Comparison of ENCODE assay signal across 17 cellular contexts in the genomic region with DNA sequence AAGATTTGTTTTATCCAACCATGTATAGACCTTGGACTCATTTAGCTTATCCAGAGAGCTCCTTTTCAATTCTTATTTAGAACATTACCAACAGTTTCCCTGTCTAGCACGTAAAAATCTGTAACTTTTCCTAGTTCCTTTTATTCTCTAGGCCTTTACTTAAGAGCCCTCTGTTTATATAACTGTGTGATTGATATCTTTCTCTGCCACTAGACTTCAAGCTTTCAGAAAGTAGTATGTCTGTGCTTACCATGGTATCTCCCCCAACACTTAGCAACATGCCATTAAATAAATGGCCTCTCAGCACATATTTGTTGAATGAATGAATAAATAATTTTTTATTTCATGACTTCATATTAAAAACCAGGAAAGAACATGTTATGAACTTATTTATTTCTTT.
DNase-seq lines count a peak whose midpoint lies in the region; ATAC-seq and TF ChIP-seq lines count a peak whose summit lies in the region.
"Had no signal": no experiment of that assay in that cellular context is flagged by ENCODE, and none has a peak within 500 bp of the region (broad histone marks: within the 10 kb centered on the region; RNA-seq: fewer than 3 reads in every experiment).

No MANE protein-coding gene starts in this region.

- no peak for TF ChIP-seq RAD21 in SK-N-SH (IDR thresholded peaks at IDR 0.05; ENCODE audit: low read length)

- H3K9ac ChIP-seq in SK-N-SH, result no peak overlapping the region
- H3K9ac ChIP-seq in SK-N-MC (ENCODE audit: insufficient read length), result peak overlapping the region; percentile 27
- H3K9ac ChIP-seq: BLaER1, GM23248 had no signal

- WGBS in SK-N-SH (ENCODE audit: low lambda C conversion rate), result 85% methylated on average over 1 of the region's 1 CpG
- WGBS in spleen, 5 donors, result 83 to 95% (median 91%) methylated on average over 1 of the region's 1 CpG
- 48 to 100% methylated on average over 1 of the region's 1 CpG for WGBS in gastroesophageal sphincter (ENCODE audit: low coverage in 1 of 2), 2 donors
- 71 to 81% methylated on average over 1 of the region's 1 CpG for WGBS in transverse colon (ENCODE audit: low coverage in 1 of 2), 2 donors

- H3K4me3 ChIP-seq in SK-N-SH (ENCODE audit: low read depth in 2 of 2, low read length in 1 of 2) (no peak overlapping the region), SK-N-MC (peak overlapping the region; percentile 53), spleen (no peak overlapping the region), gastroesophageal sphincter (no peak overlapping the region), transverse colon (no peak overlapping the region)
- H3K4me3 ChIP-seq: BLaER1, GM23248 had no signal

- peaks cover 15% of the 10 kb centered on the region for H3F3A ChIP-seq in SK-N-SH (replicated peaks; ENCODE audit: insufficient read depth)

- TF ChIP-seq CTCF in SK-N-SH (IDR thresholded peaks at IDR 0.05) (no peak), spleen (IDR thresholded peaks at IDR 0.05 in 8 of 11, conservative IDR thresholded peaks at IDR 0.05 in 3 of 11) (no peak), gastroesophageal sphincter (IDR thresholded peaks at IDR 0.05) (no peak), transverse colon (IDR thresholded peaks at IDR 0.05) (no peak)

- H3K27ac ChIP-seq in SK-N-SH (ENCODE audit: low read depth in 2 of 2, low read length in 1 of 2) (peak overlapping the region in 1 of 2 experiments; percentile 41; a peak in 2 of 4 replicates), SK-N-MC (peak overlapping the region; percentile 97), spleen (no peak overlapping the region), gastroesophageal sphincter (no peak overlapping the region), transverse colon (no peak overlapping the region)
- H3K27ac ChIP-seq: BLaER1, GM23248 had no signal

- H3K4me1 ChIP-seq in SK-N-SH (ENCODE audit: control insufficient read depth in 1 of 2, insufficient read depth in 2 of 2, low read depth in 1 of 2, low read length in 1 of 2) (peaks cover 11 to 14% of the 10 kb centered on the region in 2 experiments; a peak in 3 of 4 replicates), spleen (no peaks in the 10 kb centered on the region), gastroesophageal sphincter (no peaks in the 10 kb centered on the region), transverse colon (no peaks in the 10 kb centered on the region)
- H3K4me1 ChIP-seq: BLaER1 had no signal

- H3K36me3 ChIP-seq in SK-N-SH (replicated peaks in 1 of 2; ENCODE audit: control insufficient read depth in 1 of 2, insufficient read depth in 2 of 2, low read length in 1 of 2), result peaks cover 2 to 50% of the 10 kb centered on the region in 2 experiments
- peaks cover 77% of the 10 kb centered on the region for H3K36me3 ChIP-seq in SK-N-MC (ENCODE audit: insufficient read depth, low read length)
- peaks cover 0 to 6% (median 1%) of the 10 kb centered on the region in 6 donors for H3K36me3 ChIP-seq in spleen
- H3K36me3 ChIP-seq in gastroesophageal sphincter, result no peaks in the 10 kb centered on the region
- no peaks in the 10 kb centered on the region for H3K36me3 ChIP-seq in transverse colon

- in situ Hi-C loops in transverse colon (cut with MboI; ENCODE audit: low pct_ligation_motif_present in 1 of 4, low pct_unique_long_range_greater_than_20kb in 1 of 4, low sequenced_read_pairs in 3 of 4), result no loop called here

- CTCF ChIA-PET in SK-N-SH (lab: Yijun Ruan, JAX), result interaction anchor here (0.9 to 1.4 kb wide), 2 partner anchors 14 to 54 kb away, joined by 4 read pairs; no protein-coding TSS in a partner anchor

- intact Hi-C loops in spleen (cut with DNase I; ENCODE audit: low total_unique reads) (no loop called here), transverse colon (cut with DNase I; ENCODE audit: low total_unique reads) (no loop called here)

- H3K79me2 ChIP-seq in SK-N-SH (ENCODE audit: insufficient read depth), result no peaks in the 10 kb centered on the region

- H3K4me2 ChIP-seq in SK-N-SH, result no peak overlapping the region
- H3K4me2 ChIP-seq: BLaER1 had no signal

- H4K20me1 ChIP-seq in SK-N-SH (ENCODE audit: insufficient read depth), result no peaks in the 10 kb centered on the region
- H4K20me1 ChIP-seq: BLaER1 had no signal

- H3K27me3 ChIP-seq in SK-N-SH (ENCODE audit: insufficient read depth) (no peaks in the 10 kb centered on the region), spleen (replicated peaks in 1 of 7) (no peaks in the 10 kb centered on the region), gastroesophageal sphincter (no peaks in the 10 kb centered on the region), transverse colon (no peaks in the 10 kb centered on the region)
- H3K27me3 ChIP-seq: BLaER1 had no signal

- ATAC-seq in SK-N-SH treated with all-trans-retinoic acid at 6 μM for 48 hours (peak; percentile 30; the same call in 2 of the 3 replicates), gastroesophageal sphincter (no peak)
- ATAC-seq: CD8-positive, alpha-beta T cell; Panc1 had no signal

- POLR2A ChIA-PET in SK-N-SH (lab: Yijun Ruan, JAX), result no interaction called here

- H3K9me2 ChIP-seq in SK-N-SH, result no peaks in the 10 kb centered on the region

- TF ChIP-seq POLR2A in spleen (IDR thresholded peaks at IDR 0.05) (no peak), gastroesophageal sphincter (IDR thresholded peaks at IDR 0.05) (no peak), transverse colon (IDR thresholded peaks at IDR 0.05) (no peak)

- TF ChIP-seq EP300 in SK-N-SH (IDR thresholded peaks at IDR 0.05; ENCODE audit: borderline replicate concordance in 1 of 2, low read depth in 1 of 2, low read length in 1 of 2), result no peak
- TF ChIP-seq EP300 in gastroesophageal sphincter (IDR thresholded peaks at IDR 0.05), result no peak
- TF ChIP-seq EP300 in transverse colon (IDR thresholded peaks at IDR 0.05; ENCODE audit: low read depth), result no peak

- DNase-seq in SK-N-SH, result no peak
- no peak for DNase-seq in SK-N-MC (ENCODE audit: low read depth, low spot score)
- peak; percentile 22 for DNase-seq in fibroblast of peridontal ligament (ENCODE audit: extremely low read depth)
- DNase-seq in spleen, result no peak
- DNase-seq in transverse colon, result no peak
- no peak for DNase-seq in NCI-H774 (lab: John Stamatoyannopoulos, UW)
- DNase-seq: CD8-positive, alpha-beta T cell; GM23248; HCEC 1CT; KBM-7; NCI-H1092; NCI-H446 treated with DMSO at 0.1 percent for 48 hours; NCI-H748 treated with DMSO at 0.1 percent for 48 hours had no signal

- H2AFZ ChIP-seq in SK-N-SH (ENCODE audit: low read depth), result no peak overlapping the region
- H2AFZ ChIP-seq: GM23248 had no signal

- H3K9me3 ChIP-seq in SK-N-SH (no peaks in the 10 kb centered on the region; the same call in 1 of the 2 replicates), SK-N-MC (ENCODE audit: low read depth, low read length) (0 out of 2 replicates have a peak, but pooled peaks cover 4% of the 10 kb centered on the region), spleen (no peaks in the 10 kb centered on the region), gastroesophageal sphincter (no peaks in the 10 kb centered on the region), transverse colon (no peaks in the 10 kb centered on the region)
- H3K9me3 ChIP-seq: BLaER1 had no signal

TF ChIP-seq in SK-N-SH treated with all-trans-retinoic acid at 6 μM for 48 hours, 23 proteins besides CTCF, POLR2A, EP300 and RAD21 (continues in another document):
- TF ChIP-seq, protein P1, sequence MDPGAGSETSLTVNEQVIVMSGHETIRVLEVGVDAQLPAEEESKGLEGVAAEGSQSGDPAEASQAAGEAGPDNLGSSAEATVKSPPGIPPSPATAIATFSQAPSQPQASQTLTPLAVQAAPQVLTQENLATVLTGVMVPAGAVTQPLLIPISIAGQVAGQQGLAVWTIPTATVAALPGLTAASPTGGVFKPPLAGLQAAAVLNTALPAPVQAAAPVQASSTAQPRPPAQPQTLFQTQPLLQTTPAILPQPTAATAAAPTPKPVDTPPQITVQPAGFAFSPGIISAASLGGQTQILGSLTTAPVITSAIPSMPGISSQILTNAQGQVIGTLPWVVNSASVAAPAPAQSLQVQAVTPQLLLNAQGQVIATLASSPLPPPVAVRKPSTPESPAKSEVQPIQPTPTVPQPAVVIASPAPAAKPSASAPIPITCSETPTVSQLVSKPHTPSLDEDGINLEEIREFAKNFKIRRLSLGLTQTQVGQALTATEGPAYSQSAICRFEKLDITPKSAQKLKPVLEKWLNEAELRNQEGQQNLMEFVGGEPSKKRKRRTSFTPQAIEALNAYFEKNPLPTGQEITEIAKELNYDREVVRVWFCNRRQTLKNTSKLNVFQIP (CRISPR knock-in tag; IDR thresholded peaks at IDR 0.05; ENCODE audit: borderline replicate concordance, low read depth), result no peak
- TF ChIP-seq ESRRG (CRISPR knock-in tag; IDR thresholded peaks at IDR 0.05) (no peak), TCF4 (CRISPR knock-in tag; IDR thresholded peaks at IDR 0.05; ENCODE audit: borderline replicate concordance) (no peak), ZNF70 (CRISPR knock-in tag; IDR thresholded peaks at IDR 0.05) (no peak)

TF ChIP-seq in SK-N-SH, 30 proteins besides CTCF, POLR2A, EP300 and RAD21 (continues in another document):
- TF ChIP-seq FOXM1 (IDR thresholded peaks at IDR 0.05; ENCODE audit: low read depth) (no peak), TAF1 (IDR thresholded peaks at IDR 0.05; ENCODE audit: borderline replicate concordance, low read depth, low read length) (no peak), SIN3A (IDR thresholded peaks at IDR 0.05; ENCODE audit: borderline replicate concordance, low read depth, low read length) (no peak), RFX5 (IDR thresholded peaks at IDR 0.05; ENCODE audit: low read length) (no peak)
- TF ChIP-seq, protein P2, sequence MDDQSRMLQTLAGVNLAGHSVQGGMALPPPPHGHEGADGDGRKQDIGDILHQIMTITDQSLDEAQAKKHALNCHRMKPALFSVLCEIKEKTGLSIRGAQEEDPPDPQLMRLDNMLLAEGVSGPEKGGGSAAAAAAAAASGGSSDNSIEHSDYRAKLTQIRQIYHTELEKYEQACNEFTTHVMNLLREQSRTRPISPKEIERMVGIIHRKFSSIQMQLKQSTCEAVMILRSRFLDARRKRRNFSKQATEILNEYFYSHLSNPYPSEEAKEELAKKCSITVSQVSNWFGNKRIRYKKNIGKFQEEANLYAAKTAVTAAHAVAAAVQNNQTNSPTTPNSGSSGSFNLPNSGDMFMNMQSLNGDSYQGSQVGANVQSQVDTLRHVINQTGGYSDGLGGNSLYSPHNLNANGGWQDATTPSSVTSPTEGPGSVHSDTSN (IDR thresholded peaks at IDR 0.05), result no peak
